Comparison of ENCODE assay signal across 19 cellular contexts in the genomic region with DNA sequence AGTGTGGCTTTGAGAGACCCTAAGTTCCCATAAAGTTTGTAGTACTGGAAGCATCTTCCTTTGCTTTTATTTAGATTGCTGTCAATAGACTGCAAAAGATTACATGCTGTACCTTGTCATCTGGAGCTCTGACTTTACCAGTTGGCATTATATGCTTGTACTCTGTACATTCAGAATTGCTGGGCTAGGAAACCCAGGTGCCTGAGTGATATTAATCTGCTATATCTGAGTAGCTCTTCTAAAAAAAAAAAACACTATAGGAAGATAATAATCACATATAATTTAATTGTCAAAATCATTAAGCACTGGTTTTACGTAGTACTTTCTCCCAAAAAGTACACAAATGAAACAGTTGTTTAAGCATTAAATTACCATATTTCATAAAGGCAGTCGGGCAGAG. TPM values are rescaled to one million over a fixed set of nuclear protein-coding genes. Genes with fewer than 3 reads are reported as not detected.
DNase-seq lines count a peak whose midpoint lies in the region; ATAC-seq and TF ChIP-seq lines count a peak whose summit lies in the region.
"Had no signal": no experiment of that assay in that cellular context is flagged by ENCODE, and none has a peak within 500 bp of the region (broad histone marks: within the 10 kb centered on the region; RNA-seq: fewer than 3 reads in every experiment).

No MANE protein-coding gene starts in this region.

- H3K18ac ChIP-seq in trophoblast cell (ENCODE audit: low read length): no peak overlapping the region

- no peaks in the 10 kb centered on the region for H3K9me3 Mint-ChIP-seq in MCF 10A (ENCODE audit: unreplicated experiment)
- H3K9me3 Mint-ChIP-seq in T-cell: no peaks in the 10 kb centered on the region
- H3K9me3 Mint-ChIP-seq: activated naive CD8-positive, alpha-beta T cell treated with anti-CD3 and anti-CD28 coated beads, Interleukin-2, amount 10 ng/mL, durations not matched to agents 7 days and 5 days had no signal

- POLR2A ChIA-PET in MCF 10A (lab: Yijun Ruan, JAX): no interaction called here
- POLR2A ChIA-PET in T-cell (lab: Charles Lee): interaction anchor here in 1 of 2 donors (0.6 to 0.7 kb wide), 2 partner anchors 11 to 525 kb away, joined by 3 to 7 read pairs; no protein-coding TSS in a partner anchor

- H3K9ac ChIP-seq in mammary epithelial cell (ENCODE audit: insufficient read depth, low read length): no peak overlapping the region
- no peak overlapping the region for H3K9ac ChIP-seq in trophoblast cell (ENCODE audit: low read length)

- H3K4me1 ChIP-seq in mammary epithelial cell (ENCODE audit: insufficient read depth, low read length): peaks cover 66% of the 10 kb centered on the region
- H3K4me1 ChIP-seq in breast epithelium: no peaks in the 10 kb centered on the region
- peaks cover 19 to 23% of the 10 kb centered on the region in 2 experiments for H3K4me1 ChIP-seq in trophoblast cell (ENCODE audit: control insufficient read depth in 1 of 2, insufficient read depth in 2 of 2, low read length in 2 of 2)
- H3K4me1 ChIP-seq in left lung: peaks cover 0 to 8% of the 10 kb centered on the region in 2 donors
- no peaks in the 10 kb centered on the region for H3K4me1 ChIP-seq in Peyer's patch

- intact Hi-C loops in MCF 10A (cut with micrococcal nuclease) (no loop called here), mammary epithelial cell (cut with micrococcal nuclease) (no loop called here), breast epithelium (cut with DNase I; ENCODE audit: low total_unique reads) (loop anchor here (10.0 kb wide), 1 partner anchor 338 kb away; no protein-coding TSS in a partner anchor), left lung (cut with DNase I) (no loop called here)

- H3K27ac Mint-ChIP-seq in MCF 10A (ENCODE audit: low read depth, unreplicated experiment) (peak overlapping the region; percentile 81), T-cell (peak overlapping the region; percentile 5 to 59)
- H3K27ac Mint-ChIP-seq: activated naive CD8-positive, alpha-beta T cell treated with anti-CD3 and anti-CD28 coated beads, Interleukin-2, amount 10 ng/mL, durations not matched to agents 7 days and 5 days had no signal

- H3K4me1 Mint-ChIP-seq in MCF 10A (ENCODE audit: insufficient read depth, unreplicated experiment) (peaks cover 41% of the 10 kb centered on the region), T-cell (peaks cover 85 to 94% (median 90%) of the 10 kb centered on the region in 3 donors)

- H3K27ac ChIP-seq in mammary epithelial cell (ENCODE audit: insufficient read depth, low read depth, low read length): no peak overlapping the region
- H3K27ac ChIP-seq in breast epithelium: peak overlapping the region; percentile 19 to 31
- peak overlapping the region; percentile 30 for H3K27ac ChIP-seq in trophoblast cell (ENCODE audit: low read depth, low read length)
- H3K27ac ChIP-seq in left lung: no peak overlapping the region
- H3K27ac ChIP-seq in Peyer's patch: no peak overlapping the region
- H3K27ac ChIP-seq: left ventricle myocardium inferior, thoracic aorta, vagina had no signal

- no peak for DNase-seq in MCF 10A (ENCODE audit: unreplicated experiment)
- no peak for DNase-seq in mammary epithelial cell
- no peak for DNase-seq in T-cell
- DNase-seq in breast epithelium (ENCODE audit: low spot score in 2 of 2): no peak
- no peak for DNase-seq in trophoblast cell
- no peak for DNase-seq in left lung
- no peak for DNase-seq in Peyer's patch
- DNase-seq in ecto neural progenitor cell (ENCODE audit: low spot score): no peak
- DNase-seq: activated naive CD8-positive, alpha-beta T cell treated with anti-CD3 and anti-CD28 coated beads, Interleukin-2, amount 10 ng/mL, durations not matched to agents 7 days and 5 days; C1 segment of cervical spinal cord; hypothalamus; left ventricle myocardium inferior; NCI-H446 treated with DMSO at 0.1 percent for 48 hours; NCI-H82; nucleus accumbens; stimulated activated CD4-positive, alpha-beta T cell treated with anti-CD3 and anti-CD28 coated beads, Interleukin-15, amount 100 ng/mL, for 24 hours; stimulated activated naive CD4-positive, alpha-beta T cell had no signal

- no peak overlapping the region for H3K4me2 ChIP-seq in mammary epithelial cell (ENCODE audit: insufficient read depth, low read depth, low read length)
- H3K4me2 ChIP-seq in trophoblast cell (ENCODE audit: low read length): no peak overlapping the region

- no peaks in the 10 kb centered on the region for H3K9me3 ChIP-seq in mammary epithelial cell (replicated peaks; ENCODE audit: insufficient read depth, low read length)
- H3K9me3 ChIP-seq in breast epithelium: no peaks in the 10 kb centered on the region
- H3K9me3 ChIP-seq in trophoblast cell (ENCODE audit: insufficient read depth, low read depth, low read length): peaks cover 2% of the 10 kb centered on the region
- H3K9me3 ChIP-seq in left lung: no peaks in the 10 kb centered on the region
- no peaks in the 10 kb centered on the region for H3K9me3 ChIP-seq in Peyer's patch
- H3K9me3 ChIP-seq: left ventricle myocardium inferior, thoracic aorta, vagina had no signal

- H3K4me3 ChIP-seq in mammary epithelial cell (replicated peaks in 1 of 3; ENCODE audit: insufficient read depth in 1 of 3, low read depth in 2 of 3, low read length in 3 of 3) (no peak overlapping the region), breast epithelium (no peak overlapping the region), trophoblast cell (ENCODE audit: low read depth, low read length) (no peak overlapping the region), left lung (no peak overlapping the region), Peyer's patch (no peak overlapping the region)
- H3K4me3 ChIP-seq: left ventricle myocardium inferior, thoracic aorta, vagina had no signal

- TF ChIP-seq POLR2A in breast epithelium (IDR thresholded peaks at IDR 0.05) (no peak), Peyer's patch (IDR thresholded peaks at IDR 0.05) (no peak)

- TF ChIP-seq CTCF in MCF 10A (IDR thresholded peaks at IDR 0.05; ENCODE audit: unreplicated experiment) (no peak), mammary epithelial cell (conservative IDR thresholded peaks at IDR 0.05 in 1 of 2, IDR thresholded peaks at IDR 0.05 in 1 of 2; ENCODE audit: extremely low read depth in 1 of 2, insufficient read depth in 1 of 2, low read depth in 1 of 2, low read length in 2 of 2) (no peak), breast epithelium (IDR thresholded peaks at IDR 0.05) (no peak), left lung (IDR thresholded peaks at IDR 0.05) (no peak), Peyer's patch (IDR thresholded peaks at IDR 0.05) (no peak)

- peaks cover 20% of the 10 kb centered on the region for H3K79me1 ChIP-seq in trophoblast cell (ENCODE audit: low read length)

- H3K14ac ChIP-seq in trophoblast cell (ENCODE audit: low read length): no peak overlapping the region

- H4K20me1 ChIP-seq in mammary epithelial cell (ENCODE audit: insufficient read depth, low read length): no peaks in the 10 kb centered on the region

- H3K36me3 ChIP-seq in mammary epithelial cell (ENCODE audit: insufficient read depth, low read length) (peaks cover 27% of the 10 kb centered on the region), breast epithelium (no peaks in the 10 kb centered on the region), trophoblast cell (ENCODE audit: control insufficient read depth in 1 of 2, insufficient read depth in 2 of 2, low read length in 2 of 2) (peaks cover 45 to 61% of the 10 kb centered on the region in 2 experiments), left lung (peaks cover 0 to 8% of the 10 kb centered on the region in 2 donors), Peyer's patch (no peaks in the 10 kb centered on the region)
- H3K36me3 ChIP-seq: thoracic aorta, vagina had no signal

- BruUV-seq in MCF 10A (replicated peaks; lab: Mats Ljungman, UMichigan) (no TSS peak), mammary epithelial cell (replicated peaks; lab: Mats Ljungman, UMichigan) (no TSS peak)

- H3K79me2 ChIP-seq in mammary epithelial cell (ENCODE audit: insufficient read depth, low read length) (peaks cover 61% of the 10 kb centered on the region), trophoblast cell (ENCODE audit: control insufficient read depth, insufficient read depth, low read length, poor library complexity) (peaks cover 15% of the 10 kb centered on the region)

- in situ Hi-C loops in mammary epithelial cell (cut with MboI; ENCODE audit: low sequenced_read_pairs in 2 of 2): loop anchor here in 1 of 2 donors (10.0 kb wide), 1 partner anchor 518 kb away; no protein-coding TSS in a partner anchor

- CTCF ChIA-PET in MCF 10A (lab: Yijun Ruan, JAX) (interaction anchor here (0.6 kb wide), 2 partner anchors 366 to 654 kb away, joined by 3 to 5 read pairs; no protein-coding TSS in a partner anchor), mammary epithelial cell (lab: Charles Lee; ENCODE audit: low non-redundant PET) (no interaction called here), T-cell (lab: Charles Lee) (interaction anchor here in 1 of 2 donors (0.8 kb wide), 1 partner anchor 1142 kb away, joined by 3 read pairs; no protein-coding TSS in a partner anchor)

- H3K36me3 Mint-ChIP-seq in MCF 10A (ENCODE audit: insufficient read depth, unreplicated experiment) (peaks cover 99% of the 10 kb centered on the region), T-cell (peaks cover 81% of the 10 kb centered on the region)

- ATAC-seq in T-cell (replicated peaks in 1 of 4): no peak
- ATAC-seq in left lung: no peak

- WGBS in mammary epithelial cell (ENCODE audit: low coverage, missing lambda C conversion rate): 77% methylated on average over 2 of the region's 2 CpGs
- no CpG with 5 or more reads among the region's 2 CpGs for WGBS in trophoblast cell (ENCODE audit: extremely low coverage, insufficient coverage, insufficient read length)

- no peak overlapping the region for H2BK120ac ChIP-seq in trophoblast cell (ENCODE audit: insufficient read depth, low read length, poor library complexity)

- peak overlapping the region; percentile 35 for H2BK12ac ChIP-seq in trophoblast cell (ENCODE audit: low read length)

- H3K27me3 ChIP-seq in mammary epithelial cell (ENCODE audit: insufficient read depth, low read length) (no peaks in the 10 kb centered on the region), breast epithelium (no peaks in the 10 kb centered on the region), trophoblast cell (ENCODE audit: insufficient read depth, low read length) (no peaks in the 10 kb centered on the region), left lung (peaks cover 28 to 47% of the 10 kb centered on the region in 2 donors), Peyer's patch (no peaks in the 10 kb centered on the region)

- no peak overlapping the region for H2BK5ac ChIP-seq in trophoblast cell (ENCODE audit: low read depth, low read length, poor library complexity)

- H3K23ac ChIP-seq in trophoblast cell (ENCODE audit: low read length): no peak overlapping the region

- no peaks in the 10 kb centered on the region for H3K27me3 Mint-ChIP-seq in MCF 10A (ENCODE audit: insufficient read depth, unreplicated experiment)
- no peaks in the 10 kb centered on the region for H3K27me3 Mint-ChIP-seq in T-cell
- H3K27me3 Mint-ChIP-seq: activated naive CD8-positive, alpha-beta T cell treated with anti-CD3 and anti-CD28 coated beads, Interleukin-2, amount 10 ng/mL, durations not matched to agents 7 days and 5 days had no signal

- dilution Hi-C loops in mammary epithelial cell (cut with HindIII; ENCODE audit: low sequenced_read_pairs): loop anchor here (5.0 kb wide), 1 partner anchor 81 kb away; no protein-coding TSS in a partner anchor

- H4K8ac ChIP-seq in trophoblast cell (ENCODE audit: low read depth, low read length): no peak overlapping the region

- no peak overlapping the region for H4K91ac ChIP-seq in trophoblast cell (ENCODE audit: low read depth, low read length)

- H2AFZ ChIP-seq in mammary epithelial cell (ENCODE audit: low read depth, low read length) (no peak overlapping the region), trophoblast cell (ENCODE audit: insufficient read depth, low read length, poor library complexity) (no peak overlapping the region)

- H3K4me3 Mint-ChIP-seq in MCF 10A (ENCODE audit: unreplicated experiment): no peak overlapping the region
- H3K4me3 Mint-ChIP-seq in T-cell: no peak overlapping the region
- H3K4me3 Mint-ChIP-seq: activated naive CD8-positive, alpha-beta T cell treated with anti-CD3 and anti-CD28 coated beads, Interleukin-2, amount 10 ng/mL, durations not matched to agents 7 days and 5 days had no signal

- H3K4ac ChIP-seq in trophoblast cell (ENCODE audit: low read depth, low read length): peak overlapping the region; percentile 78

- no peak overlapping the region for H4K12ac ChIP-seq in trophoblast cell (ENCODE audit: low read depth, low read length)

- H2AK5ac ChIP-seq in trophoblast cell (ENCODE audit: low read length): no peak overlapping the region

RNA-seq across cellular contexts. Expression of a gene that starts 12.3 kb away (rescaled TPM):
- total RNA-seq in MCF 10A (2022) (13.1 and 14.6 TPM in 2 replicates), mammary epithelial cell (10 to 100 TPM in 1 of 2 donors, 1 to 10 TPM in 1; 7.7 to 20.6 TPM), T-cell (10 to 100 TPM; 47.2 to 98.1 (median 59.9) TPM), breast epithelium (10 to 100 TPM in 2 of 3 donors, under 1 TPM in 1; 0.48 to 36.4 (median 28.2) TPM), left lung (1 to 10 TPM; 1.7 to 2.5 TPM), Peyer's patch (1 to 10 TPM in 2 of 4 donors, under 1 TPM in 1, not detected in 1; 0.80 to 5.8 (median 1.4) TPM)
- 5.3 TPM for polyA plus RNA-seq in mammary epithelial cell
- 4.7 TPM for polyA minus RNA-seq in mammary epithelial cell
- polyA plus RNA-seq in trophoblast cell (2013): 366 and 392 TPM in 2 replicates
- total RNA-seq: thoracic aorta had no signal

Comparison
In these comparisons a context has a peak if more than half of its experiments do, and no peak if none do; other contexts are left out.
1. H3K27ac ChIP-seq: peak in breast epithelium (2 of 2) and trophoblast cell (single experiment); none in mammary epithelial cell (single experiment), left lung (0 of 2) and Peyer's patch (0 of 4).